32 cellular contexts compared by ENCODE assay signal in genomic region chr18:74126684-74127482, GRCh38. TPM values are rescaled to one million over a fixed set of nuclear protein-coding genes. Genes with fewer than 3 reads are reported as not detected.
DNase-seq lines count a peak whose midpoint lies in the region; ATAC-seq and TF ChIP-seq lines count a peak whose summit lies in the region.
"Had no signal": no experiment of that assay in that cellular context is flagged by ENCODE, and none has a peak within 500 bp of the region (broad histone marks: within the 10 kb centered on the region; RNA-seq: fewer than 3 reads in every experiment).

No MANE protein-coding gene starts in this region.

- POLR2A ChIA-PET in CD4-positive, alpha-beta memory T cell (lab: Charles Lee; ENCODE audit: partially characterized antibody) = no interaction called here

- CTCF ChIA-PET in CD4-positive, alpha-beta memory T cell (lab: Charles Lee; ENCODE audit: partially characterized antibody) = interaction anchor here (1.4 kb wide), 1 partner anchor 12 kb away, joined by 3 read pairs; no protein-coding TSS in a partner anchor

- no peaks in the 10 kb centered on the region for H3F3A ChIP-seq in GM23338 (replicated peaks; ENCODE audit: low read depth)

- DNase-seq in GM23338 (ENCODE audit: low spot score) (no peak), NCI-H146 treated with DMSO at 0.1 percent for 48 hours (lab: John Stamatoyannopoulos, UW; ENCODE audit: unreplicated experiment) (peak; percentile 69), dorsolateral prefrontal cortex (no peak), NCI-H128 (lab: John Stamatoyannopoulos, UW; ENCODE audit: unreplicated experiment) (no peak), mucosa of gallbladder (ENCODE audit: low spot score) (no peak)
- no peak for DNase-seq in CD4-positive, alpha-beta memory T cell
- DNase-seq: activated CD4-positive, alpha-beta T cell treated with anti-CD3 and anti-CD28 coated beads for 4 hours; activated CD8-positive, alpha-beta T cell treated with anti-CD3 and anti-CD28 coated beads, Interleukin-2, amount 10 ng/mL, durations not matched to agents 7 days and 5 days; activated effector memory CD4-positive, alpha-beta T cell treated with Interleukin-2 at 50 U/mL for 16 hours; activated T-cell treated with anti-CD3 and anti-CD28 coated beads for 4 hours; colonic mucosa; effector memory CD8-positive, alpha-beta T cell; erythroblast; naive thymus-derived CD4-positive, alpha-beta T cell; NCI-H1694; NCI-H2171; NCI-H526; Peyer's patch; stimulated activated CD4-positive, alpha-beta T cell treated with anti-CD3 and anti-CD28 coated beads, Interleukin-4, amount 100 ng/mL, for 4 hours; T-helper 9 cell had no signal

- no peaks in the 10 kb centered on the region for H3K9me3 Mint-ChIP-seq in GM23338
- no peaks in the 10 kb centered on the region for H3K9me3 Mint-ChIP-seq in nephron
- H3K9me3 Mint-ChIP-seq in CD4-positive, alpha-beta memory T cell = no peaks in the 10 kb centered on the region
- H3K9me3 Mint-ChIP-seq: activated naive CD4-positive, alpha-beta T cell treated with anti-CD3 and anti-CD28 coated beads, Interleukin-2, amount 50 U/mL, for 72 hours; effector memory CD8-positive, alpha-beta T cell; mesothelial cell of epicardium; naive thymus-derived CD4-positive, alpha-beta T cell; type B pancreatic cell had no signal

- H3K27me3 ChIP-seq in GM23338 (ENCODE audit: insufficient read depth) = no peaks in the 10 kb centered on the region
- no peaks in the 10 kb centered on the region for H3K27me3 ChIP-seq in dorsolateral prefrontal cortex
- H3K27me3 ChIP-seq in CD4-positive, alpha-beta memory T cell (ENCODE audit: insufficient read depth, low read length) = no peaks in the 10 kb centered on the region
- H3K27me3 ChIP-seq: BLaER1, breast epithelium, colonic mucosa, Peyer's patch had no signal

- H3K36me3 Mint-ChIP-seq in GM23338 (ENCODE audit: low read depth) (no peaks in the 10 kb centered on the region), nephron (ENCODE audit: low read depth) (no peaks in the 10 kb centered on the region)
- H3K36me3 Mint-ChIP-seq in CD4-positive, alpha-beta memory T cell = no peaks in the 10 kb centered on the region
- H3K36me3 Mint-ChIP-seq: activated naive CD4-positive, alpha-beta T cell treated with anti-CD3 and anti-CD28 coated beads, Interleukin-2, amount 50 U/mL, for 72 hours; mesothelial cell of epicardium; type B pancreatic cell had no signal

- no peaks in the 10 kb centered on the region for H3K36me3 ChIP-seq in GM23338 (ENCODE audit: insufficient read depth)
- no peaks in the 10 kb centered on the region for H3K36me3 ChIP-seq in CD4-positive, alpha-beta memory T cell (ENCODE audit: insufficient read depth, low read length)
- H3K36me3 ChIP-seq: BLaER1, breast epithelium, colonic mucosa, HAP-1, Peyer's patch, SJSA1 had no signal

- peak overlapping the region; percentile 91 for H2AFZ ChIP-seq in GM23338

- no peaks in the 10 kb centered on the region for H3K9me3 ChIP-seq in CD4-positive, alpha-beta memory T cell (ENCODE audit: control insufficient read depth in 1 of 2, low read length in 2 of 2)
- H3K9me3 ChIP-seq: BLaER1, breast epithelium, colonic mucosa, HAP-1, Peyer's patch, SJSA1 had no signal

- no peak overlapping the region for H3K27ac Mint-ChIP-seq in GM23338
- H3K27ac Mint-ChIP-seq in nephron = peak overlapping the region; percentile 56 to 71 (median 64)
- H3K27ac Mint-ChIP-seq in CD4-positive, alpha-beta memory T cell = no peak overlapping the region
- H3K27ac Mint-ChIP-seq: activated CD8-positive, alpha-beta T cell treated with anti-CD3 and anti-CD28 coated beads, Interleukin-2, amount 10 ng/mL, durations not matched to agents 7 days and 5 days; activated naive CD4-positive, alpha-beta T cell treated with anti-CD3 and anti-CD28 coated beads, Interleukin-2, amount 50 U/mL, for 72 hours; effector memory CD8-positive, alpha-beta T cell; mesothelial cell of epicardium; naive thymus-derived CD4-positive, alpha-beta T cell; type B pancreatic cell had no signal

- H3K9me2 ChIP-seq in GM23338 (ENCODE audit: insufficient read depth) = no peaks in the 10 kb centered on the region

- H3K4me1 Mint-ChIP-seq in GM23338 (peaks cover 14% of the 10 kb centered on the region), nephron (peaks cover 30% of the 10 kb centered on the region)
- no peaks in the 10 kb centered on the region for H3K4me1 Mint-ChIP-seq in CD4-positive, alpha-beta memory T cell
- H3K4me1 Mint-ChIP-seq: mesothelial cell of epicardium; naive thymus-derived CD4-positive, alpha-beta T cell had no signal

- no peak overlapping the region for H3K4me3 ChIP-seq in GM23338
- peak overlapping the region in 28 of 59 donors; percentile 0 to 52 (median 14) for H3K4me3 ChIP-seq in dorsolateral prefrontal cortex
- no peak overlapping the region for H3K4me3 ChIP-seq in CD4-positive, alpha-beta memory T cell (ENCODE audit: low read length in 2 of 2)
- H3K4me3 ChIP-seq: BLaER1, breast epithelium, colonic mucosa, HAP-1, Peyer's patch, SJSA1 had no signal

- no peaks in the 10 kb centered on the region for H4K20me1 ChIP-seq in GM23338 (replicated peaks; ENCODE audit: insufficient read depth)
- H4K20me1 ChIP-seq: BLaER1 had no signal

- ATAC-seq in GM23338 (peak; percentile 92), HG03571 (IDR thresholded peaks at IDR 0.05; ENCODE audit: unreplicated experiment) (no peak)
- ATAC-seq: activated CD8-positive, alpha-beta T cell treated with anti-CD3 and anti-CD28 coated beads, Interleukin-2, amount 10 ng/mL, durations not matched to agents 7 days and 5 days; activated naive CD4-positive, alpha-beta T cell treated with anti-CD3 and anti-CD28 coated beads, Interleukin-2, amount 50 U/mL, for 72 hours; effector memory CD8-positive, alpha-beta T cell; HepG2; naive thymus-derived CD4-positive, alpha-beta T cell had no signal

- no peaks in the 10 kb centered on the region for H3K79me2 ChIP-seq in GM23338 (replicated peaks; ENCODE audit: insufficient read depth)

- H3K27ac ChIP-seq in GM23338 (ENCODE audit: low read depth) (no peak overlapping the region), dorsolateral prefrontal cortex (peak overlapping the region in 57 of 59 donors; percentile 2 to 93 (median 79))
- H3K27ac ChIP-seq in CD4-positive, alpha-beta memory T cell (ENCODE audit: low read depth, low read length) = no peak overlapping the region
- H3K27ac ChIP-seq: BLaER1, breast epithelium, colonic mucosa, Peyer's patch, SJSA1, VCaP had no signal

- H3K27me3 Mint-ChIP-seq in GM23338 (ENCODE audit: insufficient read depth, low read depth, poor library complexity) (peaks cover 3% of the 10 kb centered on the region), nephron (ENCODE audit: low read depth) (no peaks in the 10 kb centered on the region)
- no peaks in the 10 kb centered on the region for H3K27me3 Mint-ChIP-seq in CD4-positive, alpha-beta memory T cell
- H3K27me3 Mint-ChIP-seq: effector memory CD8-positive, alpha-beta T cell; type B pancreatic cell had no signal

- no peaks in the 10 kb centered on the region for H3K4me1 ChIP-seq in GM23338 (ENCODE audit: insufficient read depth)
- H3K4me1 ChIP-seq in CD4-positive, alpha-beta memory T cell (ENCODE audit: insufficient read depth, low read length) = no peaks in the 10 kb centered on the region
- H3K4me1 ChIP-seq: breast epithelium, colonic mucosa, Peyer's patch had no signal

- intact Hi-C loops in dorsolateral prefrontal cortex (cut with DNase I) = no loop called here
- intact Hi-C loops in CD4-positive, alpha-beta memory T cell (cut with micrococcal nuclease) = no loop called here

- no peak for TF ChIP-seq CTCF in GM23338 (conservative IDR thresholded peaks at IDR 0.05; ENCODE audit: low read depth in 2 of 2)
- no peak for TF ChIP-seq CTCF in dorsolateral prefrontal cortex (IDR thresholded peaks at IDR 0.05 in 54 of 56, conservative IDR thresholded peaks at IDR 0.05 in 2 of 56; ENCODE audit: low read depth in 1 of 56, partially characterized antibody in 56 of 56)
- TF ChIP-seq CTCF in nephron (IDR thresholded peaks at IDR 0.05; ENCODE audit: unreplicated experiment in 3 of 3) = no peak

- H3K4me3 Mint-ChIP-seq in GM23338 (no peak overlapping the region), nephron (peak overlapping the region in 1 of 3 experiments; percentile 36)
- no peak overlapping the region for H3K4me3 Mint-ChIP-seq in CD4-positive, alpha-beta memory T cell
- H3K4me3 Mint-ChIP-seq: activated CD8-positive, alpha-beta T cell treated with anti-CD3 and anti-CD28 coated beads, Interleukin-2, amount 10 ng/mL, durations not matched to agents 7 days and 5 days; effector memory CD8-positive, alpha-beta T cell; mesothelial cell of epicardium; naive thymus-derived CD4-positive, alpha-beta T cell; type B pancreatic cell had no signal

- no peak overlapping the region for H3K4me2 ChIP-seq in GM23338
- H3K4me2 ChIP-seq: BLaER1 had no signal

TF ChIP-seq in GM23338, 12 proteins besides CTCF, POLR2A, EP300 and RAD21 (continues in another document):
- TF ChIP-seq EZH2phosphoT487 (IDR thresholded peaks at IDR 0.05; ENCODE audit: unreplicated experiment) = no peak

RNA-seq across cellular contexts. Expression of gene FBXO15, which starts 20.8 kb away (rescaled TPM):
- total RNA-seq in GM23338 (2014; rRNA removed; shearing (Covaris generic)) = 0.21 and 4.1 TPM in 2 replicates
- polyA plus RNA-seq in GM23338 (2016; fragmentation: Nextera tagmentation; extraction: Ambion mirVana) = 0.53 TPM in 1 of 2 replicates, not detected in the other
- 1 to 10 TPM; 2.4 to 9.5 (median 5.9) TPM for total RNA-seq in dorsolateral prefrontal cortex
- total RNA-seq in mucosa of gallbladder = 1.8 TPM
- total RNA-seq in CD4-positive, alpha-beta memory T cell = 1 to 10 TPM; 2.5 to 2.6 TPM
- polyA plus RNA-seq in CD4-positive, alpha-beta memory T cell = 1 to 10 TPM; 2.0 to 2.2 TPM
- total RNA-seq: colonic mucosa, lower leg skin, Peyer's patch had no signal

RNA-seq across cellular contexts. Expression of gene TIMM21, which starts 21.4 kb away (rescaled TPM):
- 33.0 and 49.2 TPM in 2 replicates for total RNA-seq in GM23338 (2014; rRNA removed; shearing (Covaris generic))
- 76.7 and 97.6 TPM in 2 replicates for polyA plus RNA-seq in GM23338 (2016; fragmentation: Nextera tagmentation; extraction: Ambion mirVana)
- total RNA-seq in dorsolateral prefrontal cortex = 10 to 100 TPM; 24.5 to 64.1 (median 41.0) TPM
- total RNA-seq in mucosa of gallbladder = 21.6 TPM
- 10 to 100 TPM; 23.6 to 24.2 TPM for total RNA-seq in CD4-positive, alpha-beta memory T cell
- polyA plus RNA-seq in CD4-positive, alpha-beta memory T cell = 10 to 100 TPM; 13.4 to 24.8 TPM

Comparison
In these comparisons a context has a peak if more than half of its experiments do, and no peak if none do; other contexts are left out.
1. H3K27ac ChIP-seq: peak in dorsolateral prefrontal cortex (57 of 59); none in GM23338 (single experiment) and CD4-positive, alpha-beta memory T cell (single experiment).
2. H3K27ac Mint-ChIP-seq: peak in nephron (3 of 3); none in GM23338 (single experiment) and CD4-positive, alpha-beta memory T cell (0 of 7).